In genomic region chrX:136200466-136200865, GRCh38 we compare ENCODE assay signal across 9 cellular contexts. TPM values are rescaled to one million over a fixed set of nuclear protein-coding genes. Genes with fewer than 3 reads are reported as not detected.
A peak's percentile ranks its signal among the peaks of the same experiment; 100 is the strongest.
DNase-seq lines count a peak whose midpoint lies in the region; ATAC-seq and TF ChIP-seq lines count a peak whose summit lies in the region.
"Had no signal": no experiment of that assay in that cellular context is flagged by ENCODE, and none has a peak within 500 bp of the region (broad histone marks: within the 10 kb centered on the region; RNA-seq: fewer than 3 reads in every experiment).

No MANE protein-coding gene starts in this region.

- no peak for ATAC-seq in activated CD4-positive, alpha-beta T cell treated with anti-CD3 and anti-CD28 coated beads for 36 hours
- ATAC-seq in gastroesophageal sphincter (no peak), thoracic aorta (ENCODE audit: insufficient number of reproducible peaks, low FRiP score, low read depth) (no peak), GM18909 (IDR thresholded peaks at IDR 0.05; ENCODE audit: poor library complexity, unreplicated experiment) (no peak)

- H3K4me3 ChIP-seq in gastroesophageal sphincter (peak overlapping the region; percentile 47 to 50), thoracic aorta (peak overlapping the region; percentile 67)
- H3K4me3 ChIP-seq: BLaER1 treated with 17β-estradiol and CSF1 and Interleukin-3, amounts not matched to agents 10 nM and 100 nM had no signal

- H3K27me3 ChIP-seq in gastroesophageal sphincter, result no peaks in the 10 kb centered on the region
- no peaks in the 10 kb centered on the region for H3K27me3 ChIP-seq in thoracic aorta (replicated peaks; ENCODE audit: insufficient read depth)

- no peaks in the 10 kb centered on the region for H3K36me3 ChIP-seq in gastroesophageal sphincter
- H3K36me3 ChIP-seq in thoracic aorta, result no peaks in the 10 kb centered on the region
- H3K36me3 ChIP-seq: BLaER1 treated with 17β-estradiol and CSF1 and Interleukin-3, amounts not matched to agents 10 nM and 100 nM had no signal

- H3K9me3 Mint-ChIP-seq in activated CD4-positive, alpha-beta T cell treated with anti-CD3 and anti-CD28 coated beads for 36 hours (ENCODE audit: low read depth), result no peaks in the 10 kb centered on the region
- H3K9me3 Mint-ChIP-seq in progenitor cell of endocrine pancreas (ENCODE audit: low read depth), result peaks cover 15% of the 10 kb centered on the region

- peak; percentile 22 for DNase-seq in activated CD4-positive, alpha-beta T cell treated with anti-CD3 and anti-CD28 coated beads for 36 hours
- DNase-seq in activated CD4-positive, alpha-beta T cell treated with anti-CD3 and anti-CD28 coated beads for 48 hours, result no peak
- DNase-seq in RPMI7951 (ENCODE audit: low read depth) (peak; percentile 28), thoracic aorta (ENCODE audit: low spot score) (no peak), DMS153 (lab: John Stamatoyannopoulos, UW) (no peak), progenitor cell of endocrine pancreas (ENCODE audit: low spot score, unreplicated experiment) (no peak)

- TF ChIP-seq CTCF in gastroesophageal sphincter (IDR thresholded peaks at IDR 0.05) (peak in 3 of 4 experiments; percentile 26 to 47 (median 29)), thoracic aorta (IDR thresholded peaks at IDR 0.05) (peak; percentile 11), progenitor cell of endocrine pancreas (IDR thresholded peaks at IDR 0.05; ENCODE audit: unreplicated experiment) (no peak)

- TF ChIP-seq POLR2A in gastroesophageal sphincter (IDR thresholded peaks at IDR 0.05), result no peak

- POLR2A ChIA-PET in activated CD4-positive, alpha-beta T cell treated with anti-CD3 and anti-CD28 coated beads for 36 hours (lab: Charles Lee), result no interaction called here

- CTCF ChIA-PET in activated CD4-positive, alpha-beta T cell treated with anti-CD3 and anti-CD28 coated beads for 36 hours (lab: Charles Lee), result interaction anchor here (0.7 kb wide), 1 partner anchor 71 kb away, joined by 4 read pairs; no protein-coding TSS in a partner anchor

- H3K4me3 Mint-ChIP-seq in activated CD4-positive, alpha-beta T cell treated with anti-CD3 and anti-CD28 coated beads for 36 hours, result no peak overlapping the region
- no peak overlapping the region for H3K4me3 Mint-ChIP-seq in progenitor cell of endocrine pancreas (ENCODE audit: low read depth)

- H3K9me3 ChIP-seq in gastroesophageal sphincter (no peaks in the 10 kb centered on the region), thoracic aorta (no peaks in the 10 kb centered on the region)
- H3K9me3 ChIP-seq: BLaER1 treated with 17β-estradiol and CSF1 and Interleukin-3, amounts not matched to agents 10 nM and 100 nM had no signal

- no peak overlapping the region for H3K27ac Mint-ChIP-seq in activated CD4-positive, alpha-beta T cell treated with anti-CD3 and anti-CD28 coated beads for 36 hours
- H3K27ac Mint-ChIP-seq in progenitor cell of endocrine pancreas, result no peak overlapping the region

- H3K4me1 Mint-ChIP-seq in activated CD4-positive, alpha-beta T cell treated with anti-CD3 and anti-CD28 coated beads for 36 hours, result peaks cover 26% of the 10 kb centered on the region
- H3K4me1 Mint-ChIP-seq in progenitor cell of endocrine pancreas (ENCODE audit: low read depth), result peaks cover 5% of the 10 kb centered on the region

- 10 to 50% methylated on average over 2 of the region's 2 CpGs for WGBS in gastroesophageal sphincter (ENCODE audit: low coverage in 1 of 2), 2 donors

- no peak for TF ChIP-seq EP300 in gastroesophageal sphincter (IDR thresholded peaks at IDR 0.05)

- no peaks in the 10 kb centered on the region for H3K27me3 Mint-ChIP-seq in activated CD4-positive, alpha-beta T cell treated with anti-CD3 and anti-CD28 coated beads for 36 hours
- no peaks in the 10 kb centered on the region for H3K27me3 Mint-ChIP-seq in progenitor cell of endocrine pancreas

- intact Hi-C loops in activated CD4-positive, alpha-beta T cell treated with anti-CD3 and anti-CD28 coated beads for 36 hours (cut with DNase I, micrococcal nuclease), result loop anchor here (2.0 to 5.0 kb wide), 2 partner anchors 56 to 173 kb away; no protein-coding TSS in a partner anchor

- no peaks in the 10 kb centered on the region for H3K36me3 Mint-ChIP-seq in activated CD4-positive, alpha-beta T cell treated with anti-CD3 and anti-CD28 coated beads for 36 hours (ENCODE audit: low read depth)
- H3K36me3 Mint-ChIP-seq in progenitor cell of endocrine pancreas (ENCODE audit: insufficient read depth), result peaks cover 2% of the 10 kb centered on the region

- H3K4me1 ChIP-seq in gastroesophageal sphincter (peaks cover 0 to 57% (median 12%) of the 10 kb centered on the region in 3 donors), thoracic aorta (ENCODE audit: control insufficient read depth in 1 of 2, low read depth in 2 of 2) (peaks cover 24 to 70% of the 10 kb centered on the region in 2 donors)

- H3K27ac ChIP-seq in gastroesophageal sphincter, result peak overlapping the region; percentile 92 to 96 (median 94)
- H3K27ac ChIP-seq in thoracic aorta, result peak overlapping the region; percentile 79 to 82
- H3K27ac ChIP-seq: BLaER1 treated with 17β-estradiol and CSF1 and Interleukin-3, amounts not matched to agents 10 nM and 100 nM had no signal

RNA-seq across cellular contexts. Expression of gene MAP7D3, which starts 50.7 kb away (rescaled TPM):
- 10 to 100 TPM; 16.8 to 22.7 TPM for total RNA-seq in activated CD4-positive, alpha-beta T cell treated with anti-CD3 and anti-CD28 coated beads for 36 hours
- total RNA-seq in RPMI7951 (2014; rRNA removed; shearing (Covaris generic)), result 9.2 and 11.1 TPM in 2 replicates
- 10 to 100 TPM; 17.1 to 30.5 (median 23.0) TPM for total RNA-seq in gastroesophageal sphincter
- 10 to 100 TPM; 41.6 to 44.5 TPM for total RNA-seq in thoracic aorta
- total RNA-seq in progenitor cell of endocrine pancreas, result 5.8 and 5.9 TPM in 2 replicates

RNA-seq across cellular contexts. Expression of gene FHL1, which starts 53.1 kb away (rescaled TPM):
- 10 to 100 TPM; 19.3 to 19.8 TPM for total RNA-seq in activated CD4-positive, alpha-beta T cell treated with anti-CD3 and anti-CD28 coated beads for 36 hours
- 55.9 and 69.2 TPM in 2 replicates for total RNA-seq in RPMI7951 (2014; rRNA removed; shearing (Covaris generic))
- total RNA-seq in gastroesophageal sphincter, result 1,000 to 10,000 TPM; 2,495 to 4,363 (median 3,004) TPM
- total RNA-seq in thoracic aorta, result 1,000 to 10,000 TPM; 1,134 to 3,147 TPM
- 2.8 and 3.0 TPM in 2 replicates for total RNA-seq in progenitor cell of endocrine pancreas

Comparison
In these comparisons a context has a peak if more than half of its experiments do, and no peak if none do; other contexts are left out.
1. DNase-seq: peak in activated CD4-positive, alpha-beta T cell treated with anti-CD3 and anti-CD28 coated beads for 36 hours (single experiment) and RPMI7951 (single experiment); none in activated CD4-positive, alpha-beta T cell treated with anti-CD3 and anti-CD28 coated beads for 48 hours (single experiment), thoracic aorta (single experiment), DMS153 (single experiment) and progenitor cell of endocrine pancreas (single experiment).
2. RNA of gene FHL1, which starts 53.1 kb away (total RNA-seq): 1,134 to 3,147 TPM in thoracic aorta and 2,495 to 4,363 TPM in gastroesophageal sphincter; 55.9 to 69.2 TPM in RPMI7951, 19.3 to 19.8 TPM in activated CD4-positive, alpha-beta T cell treated with anti-CD3 and anti-CD28 coated beads for 36 hours and 2.8 to 3.0 TPM in progenitor cell of endocrine pancreas; every median in the first group is over 10 times any median in the second.